ENCODE assay signal across 14 cellular contexts in genomic region chr3:148229107-148229506, GRCh38.
DNase-seq lines count a peak whose midpoint lies in the region; ATAC-seq, FAIRE-seq and TF ChIP-seq lines count a peak whose summit lies in the region.
"Had no signal": no experiment of that assay in that cellular context is flagged by ENCODE, and none has a peak within 500 bp of the region (broad histone marks: within the 10 kb centered on the region; RNA-seq: fewer than 3 reads in every experiment).

No MANE protein-coding gene starts in this region.

- no peaks in the 10 kb centered on the region for H3K9me3 ChIP-seq in astrocyte (ENCODE audit: insufficient read depth, low read depth, low read length)
- H3K9me3 ChIP-seq: suprapubic skin had no signal

- H3K4me1 ChIP-seq in astrocyte (ENCODE audit: insufficient read depth, low read length): no peaks in the 10 kb centered on the region
- H3K4me1 ChIP-seq: suprapubic skin had no signal

- H3K4me2 ChIP-seq in astrocyte (ENCODE audit: low read length): no peak overlapping the region

- no peak for TF ChIP-seq CTCF in astrocyte (IDR thresholded peaks at IDR 0.05; ENCODE audit: insufficient read depth, low read depth, low read length)

- H3K27me3 ChIP-seq in astrocyte (ENCODE audit: insufficient read depth, low read length): no peaks in the 10 kb centered on the region
- H3K27me3 ChIP-seq: suprapubic skin had no signal

- H3K27ac Mint-ChIP-seq in astrocyte (ENCODE audit: unreplicated experiment): peak overlapping the region; percentile 76
- H3K27ac Mint-ChIP-seq: memory B cell had no signal

- H3K27me3 Mint-ChIP-seq in astrocyte (ENCODE audit: low read depth, unreplicated experiment): no peaks in the 10 kb centered on the region
- H3K27me3 Mint-ChIP-seq: memory B cell had no signal

- H3K9ac ChIP-seq in astrocyte (ENCODE audit: low read length): no peak overlapping the region

- ATAC-seq in GM18508 (IDR thresholded peaks at IDR 0.05; ENCODE audit: insufficient read depth, unreplicated experiment) (peak; percentile 56), GM21526 (IDR thresholded peaks at IDR 0.05; ENCODE audit: low FRiP score, unreplicated experiment) (peak; percentile 78), HG03139 (IDR thresholded peaks at IDR 0.05; ENCODE audit: unreplicated experiment) (peak; percentile 49), HG03439 (IDR thresholded peaks at IDR 0.05; ENCODE audit: unreplicated experiment) (no peak)
- ATAC-seq: Panc1 had no signal

- no peaks in the 10 kb centered on the region for H3K9me3 Mint-ChIP-seq in astrocyte (ENCODE audit: unreplicated experiment)
- H3K9me3 Mint-ChIP-seq: memory B cell had no signal

- no peaks in the 10 kb centered on the region for H4K20me1 ChIP-seq in astrocyte (ENCODE audit: insufficient read depth, low read length)

- no peak overlapping the region for H3K27ac ChIP-seq in astrocyte (ENCODE audit: low read depth, low read length)
- H3K27ac ChIP-seq: suprapubic skin had no signal

- no peak overlapping the region for H3K4me3 Mint-ChIP-seq in astrocyte (ENCODE audit: unreplicated experiment)
- H3K4me3 Mint-ChIP-seq: memory B cell had no signal

- H3K4me3 ChIP-seq in astrocyte (ENCODE audit: insufficient read depth, low read depth, low read length): no peak overlapping the region
- H3K4me3 ChIP-seq: suprapubic skin had no signal

- peak overlapping the region; percentile 51 for H2AFZ ChIP-seq in astrocyte (ENCODE audit: low read depth, low read length)

- peaks cover 29% of the 10 kb centered on the region for H3K4me1 Mint-ChIP-seq in astrocyte (ENCODE audit: low read depth, unreplicated experiment)
- H3K4me1 Mint-ChIP-seq: memory B cell had no signal

- FAIRE-seq in astrocyte (lab: Jason Lieb, UNC): no peak
- FAIRE-seq: H54 had no signal

- no peaks in the 10 kb centered on the region for H3K79me2 ChIP-seq in astrocyte (ENCODE audit: insufficient read depth, low read length)

- H3K36me3 Mint-ChIP-seq in astrocyte (ENCODE audit: low read depth, unreplicated experiment): no peaks in the 10 kb centered on the region
- H3K36me3 Mint-ChIP-seq: memory B cell had no signal

- H3K36me3 ChIP-seq in astrocyte (ENCODE audit: insufficient read depth, low read length): no peaks in the 10 kb centered on the region
- H3K36me3 ChIP-seq: suprapubic skin had no signal

- DNase-seq in astrocyte (ENCODE audit: low read depth) (no peak), NCI-H1436 treated with DMSO at 0.1 percent for 48 hours (lab: John Stamatoyannopoulos, UW) (no peak), hypothalamus (lab: John Stamatoyannopoulos, UW) (no peak), epidermal melanocyte (ENCODE audit: insufficient read length, low spot score) (no peak)
- DNase-seq: activated CD8-positive, alpha-beta memory T cell treated with anti-CD3 and anti-CD28 coated beads, Interleukin-2, amount 50 U/mL, for 48 hours; amniotic stem cell had no signal
